ENCODE assay signal across 35 cellular contexts in the genomic region with DNA sequence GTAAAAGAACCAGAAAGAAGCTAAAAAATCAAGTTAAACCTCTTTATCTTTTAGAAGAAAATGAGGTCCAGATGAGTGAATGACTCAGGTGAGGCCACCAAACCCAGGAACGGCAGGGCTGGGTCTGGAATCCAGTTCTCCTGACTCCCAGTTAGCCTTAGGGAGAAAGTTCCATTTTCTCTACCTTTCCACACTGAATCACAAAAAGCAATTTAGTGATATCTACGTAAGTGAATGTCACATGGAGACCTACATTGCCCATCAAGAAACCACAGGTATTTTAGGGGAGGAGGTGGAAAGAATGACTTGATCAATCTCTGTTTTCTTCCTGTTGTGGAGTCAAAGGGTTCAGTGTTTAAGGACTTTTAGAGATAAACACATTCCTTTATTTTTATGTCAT.
A peak's percentile ranks its signal among the peaks of the same experiment; 100 is the strongest.
DNase-seq lines count a peak whose midpoint lies in the region; ATAC-seq, FAIRE-seq and TF ChIP-seq lines count a peak whose summit lies in the region.
"Had no signal": no experiment of that assay in that cellular context is flagged by ENCODE, and none has a peak within 500 bp of the region (broad histone marks: within the 10 kb centered on the region; RNA-seq: fewer than 3 reads in every experiment).

No MANE protein-coding gene starts in this region.

- H3K4ac ChIP-seq in mesendoderm (ENCODE audit: low read depth, low read length) (no peak overlapping the region), H9 (ENCODE audit: low read depth, low read length) (no peak overlapping the region)

- no peak overlapping the region for H2AFZ ChIP-seq in endothelial cell of umbilical vein (ENCODE audit: low read depth, low read length)
- H2AFZ ChIP-seq in H9 (ENCODE audit: low read length): no peak overlapping the region

- peak; percentile 62 for FAIRE-seq in endothelial cell of umbilical vein (lab: Jason Lieb, UNC)

- H4K20me1 ChIP-seq in endothelial cell of umbilical vein (replicated peaks; ENCODE audit: control insufficient read depth, extremely low read depth, insufficient read depth, low read length): no peaks in the 10 kb centered on the region
- H4K20me1 ChIP-seq in H9 (ENCODE audit: control insufficient read depth, insufficient read depth, insufficient read length): no peaks in the 10 kb centered on the region

- no peak for TF ChIP-seq POLR2A in endothelial cell of umbilical vein (IDR thresholded peaks at IDR 0.05; ENCODE audit: low read depth, low read length)

- H3K4me2 ChIP-seq in endothelial cell of umbilical vein (ENCODE audit: insufficient read depth, low read length): no peak overlapping the region
- H3K4me2 ChIP-seq in mesendoderm (ENCODE audit: low read length): no peak overlapping the region
- no peak overlapping the region for H3K4me2 ChIP-seq in H9 (ENCODE audit: insufficient read depth, insufficient read length, low read length)

- POLR2A ChIA-PET in RWPE1 (lab: Yijun Ruan, JAX; ENCODE audit: low non-redundant PET) (no interaction called here), endothelial cell of umbilical vein (lab: Charles Lee) (no interaction called here)

- no peak overlapping the region for H4K5ac ChIP-seq in mesendoderm (ENCODE audit: low read length)
- H4K5ac ChIP-seq in H9 (ENCODE audit: insufficient read length, low read depth, low read length): no peak overlapping the region

- H2BK5ac ChIP-seq in mesendoderm (ENCODE audit: low read length) (no peak overlapping the region), H9 (ENCODE audit: insufficient read length, low read length) (no peak overlapping the region)

- H3K4me1 Mint-ChIP-seq in Calu3 (ENCODE audit: low read depth, unreplicated experiment) (peaks cover 69% of the 10 kb centered on the region), type B pancreatic cell (ENCODE audit: unreplicated experiment) (no peaks in the 10 kb centered on the region), H9 (peaks cover 0 to 3% of the 10 kb centered on the region in 2 experiments; a peak in 2 of 4 replicates)
- H3K4me1 Mint-ChIP-seq: B cell; naive thymus-derived CD8-positive, alpha-beta T cell had no signal

- H3K23me2 ChIP-seq in H9 (ENCODE audit: insufficient read length, low read depth, low read length, poor library complexity, severe bottlenecking): no peaks in the 10 kb centered on the region

- no peak for ATAC-seq in omental fat pad (ENCODE audit: low FRiP score)
- ATAC-seq: CD8-positive, alpha-beta T cell; effector memory CD8-positive, alpha-beta T cell; gastrocnemius medialis; lower lobe of right lung; naive thymus-derived CD8-positive, alpha-beta T cell; psoas muscle had no signal

- H2BK15ac ChIP-seq in mesendoderm (replicated peaks; ENCODE audit: low read depth) (no peak overlapping the region), H9 (ENCODE audit: low read depth, low read length) (no peak overlapping the region)

- no peak overlapping the region for H2BK120ac ChIP-seq in mesendoderm (ENCODE audit: low read depth, low read length)
- no peak overlapping the region for H2BK120ac ChIP-seq in H9 (ENCODE audit: low read depth, low read length, poor library complexity, severe bottlenecking)

- H3K18ac ChIP-seq in mesendoderm (ENCODE audit: low read length) (no peak overlapping the region), H9 (ENCODE audit: insufficient read length, low read depth, low read length) (no peak overlapping the region)

- no peak overlapping the region for H2BK12ac ChIP-seq in H9 (ENCODE audit: insufficient read length, low read depth, low read length)

- H3K79me1 ChIP-seq in mesendoderm (ENCODE audit: low read length): no peaks in the 10 kb centered on the region
- no peaks in the 10 kb centered on the region for H3K79me1 ChIP-seq in H9 (ENCODE audit: insufficient read depth, low read depth, low read length, poor library complexity, severe bottlenecking)

- H3K9ac ChIP-seq in endothelial cell of umbilical vein (replicated peaks; ENCODE audit: extremely low read depth, insufficient read depth, low read length) (no peak overlapping the region), mesendoderm (ENCODE audit: low read length) (no peak overlapping the region), H9 (ENCODE audit: extremely low read depth, insufficient read length, low read length) (no peak overlapping the region)

- no peak overlapping the region for H4K91ac ChIP-seq in H9 (ENCODE audit: insufficient read length, low read depth, low read length)

- H3K79me2 ChIP-seq in endothelial cell of umbilical vein (ENCODE audit: control insufficient read depth, insufficient read depth, low read length) (no peaks in the 10 kb centered on the region), mesendoderm (ENCODE audit: control insufficient read depth, insufficient read depth, low read length) (no peaks in the 10 kb centered on the region), H9 (ENCODE audit: insufficient read depth, low read length) (no peaks in the 10 kb centered on the region)

- H3K4me3 Mint-ChIP-seq in Calu3 (ENCODE audit: low read depth, unreplicated experiment): peak overlapping the region; percentile 8
- H3K4me3 Mint-ChIP-seq in type B pancreatic cell: no peak overlapping the region
- no peak overlapping the region for H3K4me3 Mint-ChIP-seq in H9
- H3K4me3 Mint-ChIP-seq: activated naive CD8-positive, alpha-beta T cell; B cell; CD8-positive, alpha-beta T cell; effector memory CD8-positive, alpha-beta T cell; naive thymus-derived CD8-positive, alpha-beta T cell had no signal

- H4K8ac ChIP-seq in mesendoderm (ENCODE audit: low read depth, low read length): no peak overlapping the region
- H4K8ac ChIP-seq in H9 (replicated peaks; ENCODE audit: insufficient read length, low read depth, low read length): no peak overlapping the region

- no peak for TF ChIP-seq CTCF in Calu3 (IDR thresholded peaks at IDR 0.05; ENCODE audit: unreplicated experiment)
- TF ChIP-seq CTCF in RWPE1 (conservative IDR thresholded peaks at IDR 0.05; ENCODE audit: low read depth): no peak
- TF ChIP-seq CTCF in endothelial cell of umbilical vein (IDR thresholded peaks at IDR 0.05; ENCODE audit: extremely low read depth in 1 of 2, insufficient read depth in 1 of 2, low read depth in 1 of 2, low read length in 2 of 2): no peak
- TF ChIP-seq CTCF in omental fat pad (IDR thresholded peaks at IDR 0.05): no peak
- TF ChIP-seq CTCF in type B pancreatic cell (conservative IDR thresholded peaks at IDR 0.05): no peak
- no peak for TF ChIP-seq CTCF in H9 (conservative IDR thresholded peaks at IDR 0.05)

- H3K9me3 ChIP-seq in endothelial cell of umbilical vein (replicated peaks; ENCODE audit: control insufficient read depth, insufficient read depth, low read length) (no peaks in the 10 kb centered on the region), H9 (ENCODE audit: control insufficient read depth, low read depth, low read length) (no peaks in the 10 kb centered on the region)
- H3K9me3 ChIP-seq: esophagus muscularis mucosa, gastrocnemius medialis, lower lobe of right lung, MG63, psoas muscle, tibial artery had no signal

- peaks cover 5% of the 10 kb centered on the region for H3K9me3 Mint-ChIP-seq in Calu3 (ENCODE audit: low read depth, unreplicated experiment)
- peaks cover 5% of the 10 kb centered on the region for H3K9me3 Mint-ChIP-seq in type B pancreatic cell
- no peaks in the 10 kb centered on the region for H3K9me3 Mint-ChIP-seq in H9
- H3K9me3 Mint-ChIP-seq: CD8-positive, alpha-beta T cell; effector memory CD8-positive, alpha-beta T cell had no signal

- H3K27ac ChIP-seq in RWPE1 (no peak overlapping the region), endothelial cell of umbilical vein (ENCODE audit: insufficient read depth, low read depth, low read length) (no peak overlapping the region), mesendoderm (ENCODE audit: low read depth, low read length) (no peak overlapping the region), H9 (ENCODE audit: insufficient read length, low read depth, low read length) (no peak overlapping the region)
- H3K27ac ChIP-seq: coronary artery, esophagus muscularis mucosa, gastrocnemius medialis, lower lobe of right lung, psoas muscle, tibial artery, WERI-Rb-1 had no signal

- no peaks in the 10 kb centered on the region for H3K4me1 ChIP-seq in endothelial cell of umbilical vein (ENCODE audit: control insufficient read depth, extremely low read depth, insufficient read depth, low read length)
- H3K4me1 ChIP-seq in mesendoderm (ENCODE audit: control insufficient read depth, low read depth, low read length): no peaks in the 10 kb centered on the region
- H3K4me1 ChIP-seq in H9 (ENCODE audit: insufficient read depth, low read length): no peaks in the 10 kb centered on the region
- H3K4me1 ChIP-seq: esophagus muscularis mucosa, gastrocnemius medialis, lower lobe of right lung, psoas muscle, tibial artery had no signal

- H3K36me3 Mint-ChIP-seq in Calu3 (ENCODE audit: insufficient read depth, unreplicated experiment): peaks cover 75% of the 10 kb centered on the region
- H3K36me3 Mint-ChIP-seq in type B pancreatic cell: no peaks in the 10 kb centered on the region
- H3K36me3 Mint-ChIP-seq in H9 (ENCODE audit: insufficient read depth in 1 of 3, low read depth in 3 of 3): no peaks in the 10 kb centered on the region
- H3K36me3 Mint-ChIP-seq: activated naive CD8-positive, alpha-beta T cell; CD8-positive, alpha-beta T cell; naive thymus-derived CD8-positive, alpha-beta T cell had no signal

- no CpG with 5 or more reads among the region's 2 CpGs for WGBS in mesendoderm (ENCODE audit: extremely low coverage, insufficient coverage, low lambda C conversion rate)
- no CpG with 5 or more reads among the region's 2 CpGs for WGBS in H9 (ENCODE audit: extremely low coverage, insufficient read length, low lambda C conversion rate)

- no peak overlapping the region for H3T11ph ChIP-seq in H9 (ENCODE audit: low read length)

- H3K56ac ChIP-seq in mesendoderm (ENCODE audit: low read length) (no peak overlapping the region), H9 (ENCODE audit: insufficient read length, low read depth, low read length) (no peak overlapping the region)

- dilution Hi-C loops in endothelial cell of umbilical vein (cut with MboI; ENCODE audit: extremely low pct_ligation_motif_present, low sequenced_read_pairs): no loop called here

- no peak overlapping the region for H3K23ac ChIP-seq in mesendoderm (ENCODE audit: low read length)
- no peak overlapping the region for H3K23ac ChIP-seq in H9 (ENCODE audit: insufficient read length, low read depth, low read length)

- DNase-seq in Calu3: peak; percentile 58
- peak; percentile 50 for DNase-seq in RWPE1 (ENCODE audit: low spot score)
- no peak for DNase-seq in endothelial cell of umbilical vein (ENCODE audit: low read depth, low spot score)
- peak; percentile 43 for DNase-seq in mesendoderm
- no peak for DNase-seq in omental fat pad (ENCODE audit: low spot score)
- DNase-seq in type B pancreatic cell (ENCODE audit: extremely low spot score, unreplicated experiment): no peak
- DNase-seq in epidermal melanocyte (ENCODE audit: insufficient read length, low spot score): no peak
- no peak for DNase-seq in H9
- DNase-seq: activated CD4-positive, alpha-beta T cell treated with anti-CD3 and anti-CD28 coated beads for 4 hours; activated effector memory CD4-positive, alpha-beta T cell treated with anti-CD3 and anti-CD28 coated beads, Interleukin-2, amount 50 U/mL, for 16 hours; anterior cingulate cortex; CD8-positive, alpha-beta T cell; DMS79; effector memory CD8-positive, alpha-beta T cell; gastrocnemius medialis; GDM1; KBM-7; lower lobe of right lung; MG63; naive thymus-derived CD8-positive, alpha-beta T cell; NCI-H1105; NCI-H187; NCI-H2171 treated with DMSO at 0.1 percent for 48 hours; NCI-H510A treated with DMSO at 0.1 percent for 48 hours; NK-92 treated with Interleukin-12 subunit alpha and Interleukin-12 subunit beta, amount 100 ng/mL, for 24 hours; nucleus accumbens; psoas muscle; SHP77 treated with DMSO at 0.1 percent for 48 hours; stimulated activated CD4-positive, alpha-beta T cell treated with anti-CD3 and anti-CD28 coated beads, Interleukin-4, amount 100 ng/mL, for 24 hours; tibial artery; WERI-Rb-1 had no signal

- intact Hi-C loops in Calu3 (cut with micrococcal nuclease; ENCODE audit: unreplicated experiment) (loop anchor here (1.0 to 2.0 kb wide), 2 partner anchors 8 to 271 kb away; no protein-coding TSS in a partner anchor), endothelial cell of umbilical vein (cut with micrococcal nuclease) (no loop called here)

- no TSS peak for BruUV-seq in Calu3 (replicated peaks; lab: Mats Ljungman, UMichigan)
- BruUV-seq in endothelial cell of umbilical vein (replicated peaks; lab: Mats Ljungman, UMichigan): no TSS peak

- H3K27me3 ChIP-seq in endothelial cell of umbilical vein (ENCODE audit: control insufficient read depth in 2 of 2, insufficient read depth in 2 of 2, low read length in 2 of 2) (peaks cover 9 to 17% of the 10 kb centered on the region in 2 experiments), mesendoderm (ENCODE audit: insufficient read depth, low read length, poor library complexity) (no peaks in the 10 kb centered on the region), H9 (ENCODE audit: insufficient read depth, low read length) (no peaks in the 10 kb centered on the region)
- H3K27me3 ChIP-seq: gastrocnemius medialis, MG63, tibial artery had no signal

- H3K27ac Mint-ChIP-seq in Calu3 (ENCODE audit: unreplicated experiment): peak overlapping the region; percentile 83
- no peak overlapping the region for H3K27ac Mint-ChIP-seq in type B pancreatic cell
- H3K27ac Mint-ChIP-seq in H9: no peak overlapping the region
- H3K27ac Mint-ChIP-seq: activated naive CD8-positive, alpha-beta T cell; B cell; CD8-positive, alpha-beta T cell; effector memory CD8-positive, alpha-beta T cell; naive thymus-derived CD8-positive, alpha-beta T cell had no signal

- no peak overlapping the region for H3K14ac ChIP-seq in H9 (ENCODE audit: insufficient read depth, low read length)

- H3K4me3 ChIP-seq in endothelial cell of umbilical vein (replicated peaks in 1 of 3; ENCODE audit: insufficient read depth in 1 of 3, low read depth in 1 of 3, low read length in 3 of 3) (no peak overlapping the region), mesendoderm (ENCODE audit: low read length) (no peak overlapping the region)
- H3K4me3 ChIP-seq: coronary artery, esophagus muscularis mucosa, gastrocnemius medialis, lower lobe of right lung, MG63, psoas muscle, tibial artery had no signal

- CTCF ChIA-PET in Calu3 (lab: Charles Lee): interaction anchor here (1.2 to 2.1 kb wide), 2 partner anchors 9 to 12 kb away, joined by 3 to 14 read pairs; no protein-coding TSS in a partner anchor
- CTCF ChIA-PET in RWPE1 (lab: Yijun Ruan, JAX): interaction anchor here (0.6 kb wide), 1 partner anchor 869 kb away, joined by 3 read pairs; no protein-coding TSS in a partner anchor
- CTCF ChIA-PET in endothelial cell of umbilical vein (lab: Charles Lee): interaction anchor here (1.4 to 2.9 kb wide), 3 partner anchors 11 to 105 kb away, joined by 3 to 14 read pairs (median 4); no protein-coding TSS in a partner anchor

- H3K27me3 Mint-ChIP-seq in Calu3 (ENCODE audit: unreplicated experiment) (no peaks in the 10 kb centered on the region), type B pancreatic cell (peaks cover 13% of the 10 kb centered on the region), H9 (ENCODE audit: low read depth) (no peaks in the 10 kb centered on the region; the same call in 1 of the 2 replicates)

- no peaks in the 10 kb centered on the region for H3K9me1 ChIP-seq in endothelial cell of umbilical vein (replicated peaks; ENCODE audit: control insufficient read depth, extremely low read depth, insufficient read depth, low read length)

- H2AK5ac ChIP-seq in mesendoderm (ENCODE audit: low read length) (no peak overlapping the region), H9 (ENCODE audit: insufficient read length, low read length) (no peak overlapping the region)

- H3K36me3 ChIP-seq in endothelial cell of umbilical vein (ENCODE audit: control insufficient read depth in 2 of 2, extremely low read depth in 1 of 2, insufficient read depth in 2 of 2, low read length in 2 of 2) (no peaks in the 10 kb centered on the region), mesendoderm (ENCODE audit: control insufficient read depth, insufficient read depth, low read length) (no peaks in the 10 kb centered on the region)
- H3K36me3 ChIP-seq: esophagus muscularis mucosa, gastrocnemius medialis, lower lobe of right lung, MG63, tibial artery, WERI-Rb-1 had no signal

- H2BK20ac ChIP-seq in H9 (ENCODE audit: low read depth, low read length, poor library complexity, severe bottlenecking): no peak overlapping the region

Comparison
In these comparisons a context has a peak if more than half of its experiments do, and no peak if none do; other contexts are left out.
1. DNase-seq: peak in Calu3 (single experiment), RWPE1 (single experiment) and mesendoderm (single experiment); none in endothelial cell of umbilical vein (single experiment), omental fat pad (single experiment), type B pancreatic cell (single experiment), epidermal melanocyte (single experiment) and H9 (single experiment).